Comparison of ENCODE assay signal across 9 cellular contexts in the genomic region with DNA sequence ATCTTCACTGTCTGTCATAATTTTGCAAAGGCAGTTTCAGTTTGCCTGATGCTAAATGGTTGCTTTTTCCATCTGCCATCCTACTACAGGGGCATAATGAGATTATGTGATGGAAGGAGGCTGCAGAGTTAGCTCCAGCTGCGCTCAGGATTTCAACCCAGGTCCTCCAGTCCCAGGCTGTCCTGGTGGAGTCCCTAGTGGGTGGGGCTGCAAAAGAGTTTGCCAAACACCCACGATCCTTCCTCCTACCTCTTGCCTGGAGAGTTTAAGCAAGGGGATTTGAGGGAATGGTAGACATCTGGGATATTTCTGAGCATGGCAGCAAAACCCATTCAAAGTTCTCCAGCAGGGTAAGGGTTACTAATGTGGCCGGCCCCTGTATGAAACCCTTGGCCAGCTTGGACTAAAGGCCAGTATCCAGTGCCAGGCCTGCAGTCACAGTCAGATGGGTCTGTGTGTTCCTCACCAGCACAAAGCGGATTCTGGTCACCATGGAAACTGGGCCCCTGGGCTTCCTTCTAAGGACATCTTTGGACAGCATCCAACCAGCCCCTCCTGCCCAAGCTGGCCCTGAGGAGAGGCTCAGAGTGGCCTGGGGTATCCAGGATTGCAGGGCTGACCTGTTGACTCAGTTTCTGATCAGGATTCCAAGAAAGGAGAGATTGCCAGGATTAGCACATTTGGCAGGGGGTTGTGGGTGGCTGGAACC. TPM values are rescaled to one million over a fixed set of nuclear protein-coding genes. Genes with fewer than 3 reads are reported as not detected.
A peak's percentile ranks its signal among the peaks of the same experiment; 100 is the strongest.
DNase-seq lines count a peak whose midpoint lies in the region; ATAC-seq and TF ChIP-seq lines count a peak whose summit lies in the region.
"Had no signal": no experiment of that assay in that cellular context is flagged by ENCODE, and none has a peak within 500 bp of the region (broad histone marks: within the 10 kb centered on the region; RNA-seq: fewer than 3 reads in every experiment).

No MANE protein-coding gene starts in this region.

- H3K4me3 ChIP-seq in CD8-positive, alpha-beta T cell (ENCODE audit: low read depth, low read length) = no peak overlapping the region

- no peaks in the 10 kb centered on the region for H3K4me1 Mint-ChIP-seq in CD8-positive, alpha-beta T cell (ENCODE audit: low read depth)

- no peaks in the 10 kb centered on the region for H3K9me3 Mint-ChIP-seq in CD8-positive, alpha-beta T cell

- H3K36me3 ChIP-seq in CD8-positive, alpha-beta T cell (ENCODE audit: insufficient read depth, low read length) = no peaks in the 10 kb centered on the region
- H3K36me3 ChIP-seq: neutrophil had no signal

- intact Hi-C loops in CD8-positive, alpha-beta T cell (cut with DNase I, micrococcal nuclease) = no loop called here

- H3K9me3 ChIP-seq in CD8-positive, alpha-beta T cell (ENCODE audit: low read length) = no peaks in the 10 kb centered on the region
- H3K9me3 ChIP-seq: neutrophil had no signal

- no peak overlapping the region for H3K27ac ChIP-seq in CD8-positive, alpha-beta T cell (ENCODE audit: low read depth, low read length)
- H3K27ac ChIP-seq: neutrophil had no signal

- CTCF ChIA-PET in CD8-positive, alpha-beta T cell (lab: Charles Lee) = interaction anchor here (1.1 kb wide), 1 partner anchor 25 kb away, joined by 4 read pairs; no protein-coding TSS in a partner anchor

- H3K4me1 ChIP-seq in CD8-positive, alpha-beta T cell (ENCODE audit: insufficient read depth, low read length) = no peaks in the 10 kb centered on the region

- no peaks in the 10 kb centered on the region for H3K27me3 Mint-ChIP-seq in CD8-positive, alpha-beta T cell (ENCODE audit: low read depth)

- no peak overlapping the region for H3K4me3 Mint-ChIP-seq in CD8-positive, alpha-beta T cell

- no peaks in the 10 kb centered on the region for H3K27me3 ChIP-seq in CD8-positive, alpha-beta T cell (ENCODE audit: insufficient read depth, low read length)
- H3K27me3 ChIP-seq: neutrophil had no signal

- POLR2A ChIA-PET in CD8-positive, alpha-beta T cell (lab: Charles Lee) = no interaction called here

- no peak for ATAC-seq in HG02571 (IDR thresholded peaks at IDR 0.05; ENCODE audit: unreplicated experiment)
- ATAC-seq in HG02840 (IDR thresholded peaks at IDR 0.05; ENCODE audit: low FRiP score, unreplicated experiment) = no peak
- ATAC-seq in CD8-positive, alpha-beta T cell = no peak

- no peak overlapping the region for H3K27ac Mint-ChIP-seq in CD8-positive, alpha-beta T cell

- H3K36me3 Mint-ChIP-seq in CD8-positive, alpha-beta T cell = no peaks in the 10 kb centered on the region

- DNase-seq in D341Med (ENCODE audit: low spot score) = peak; percentile 72
- peak; percentile 96 for DNase-seq in NCI-H82 (lab: John Stamatoyannopoulos, UW)
- DNase-seq in fibroblast of peridontal ligament (ENCODE audit: extremely low read depth) = peak; percentile 12
- DNase-seq in nucleus accumbens (lab: John Stamatoyannopoulos, UW) = peak in 52 of 56 donors; percentile 8 to 85 (median 50)
- no peak for DNase-seq in SIG-M5 (lab: John Stamatoyannopoulos, UW)
- DNase-seq in CD8-positive, alpha-beta T cell = no peak

- no peak for TF ChIP-seq CTCF in CD8-positive, alpha-beta T cell (IDR thresholded peaks at IDR 0.05)

RNA-seq across cellular contexts. Expression of a gene that starts 42.7 kb away (rescaled TPM):
- not detected for total RNA-seq in CD8-positive, alpha-beta T cell

Comparison
In these comparisons a context has a peak if more than half of its experiments do, and no peak if none do; other contexts are left out.
1. DNase-seq: peak in D341Med (single experiment), NCI-H82 (single experiment), fibroblast of peridontal ligament (single experiment) and nucleus accumbens (52 of 56); none in SIG-M5 (single experiment) and CD8-positive, alpha-beta T cell (0 of 7).